ENCODE assay signal across 1 cellular context in the genomic region with DNA sequence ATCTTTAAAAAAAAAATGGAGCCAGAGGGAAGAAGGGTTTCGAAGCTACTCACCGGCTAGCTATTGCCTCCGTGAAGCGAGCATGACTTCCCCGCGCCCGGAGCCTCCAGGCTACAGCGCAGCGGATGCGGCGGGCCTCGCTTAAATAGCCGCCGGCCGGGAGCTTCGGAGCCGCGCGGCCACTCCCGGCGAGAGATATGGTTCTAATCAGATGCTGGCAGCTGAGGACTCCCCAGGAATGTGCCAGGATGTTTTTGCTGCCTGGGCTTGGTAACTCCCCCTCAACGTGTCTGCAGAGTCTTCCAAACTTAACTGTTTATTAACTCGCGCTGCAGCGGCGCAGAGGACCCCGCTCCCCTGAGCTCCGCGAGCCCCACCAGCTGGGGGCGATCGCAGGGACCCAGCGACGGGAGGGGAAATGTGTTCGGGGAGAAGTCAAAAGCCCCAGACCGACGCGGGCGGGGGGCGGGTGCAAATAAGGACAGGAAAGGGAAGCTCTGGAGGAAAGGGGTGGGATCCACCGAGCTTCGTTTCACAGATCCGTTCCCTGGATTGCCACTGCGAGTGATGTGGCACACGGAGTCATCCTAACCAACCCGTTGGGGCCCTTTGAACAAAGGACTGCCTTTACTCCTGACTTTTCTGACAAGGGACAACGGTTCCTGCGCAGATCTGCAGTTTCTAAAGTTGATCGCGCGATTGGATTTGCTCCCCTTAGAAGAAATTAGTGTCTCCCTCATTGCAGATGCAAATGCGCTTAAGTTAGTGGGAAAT.
TF ChIP-seq lines count a peak whose summit lies in the region.

A gene (minus strand): TSS at position 230 of the 774 bp plus-strand sequence. CDS start 30,660 bp downstream, outside the sequence.

TF ChIP-seq in HepG2, 621 proteins besides CTCF, POLR2A, EP300 and RAD21 (continued from another document and continues in another):
- TF ChIP-seq, protein P1, sequence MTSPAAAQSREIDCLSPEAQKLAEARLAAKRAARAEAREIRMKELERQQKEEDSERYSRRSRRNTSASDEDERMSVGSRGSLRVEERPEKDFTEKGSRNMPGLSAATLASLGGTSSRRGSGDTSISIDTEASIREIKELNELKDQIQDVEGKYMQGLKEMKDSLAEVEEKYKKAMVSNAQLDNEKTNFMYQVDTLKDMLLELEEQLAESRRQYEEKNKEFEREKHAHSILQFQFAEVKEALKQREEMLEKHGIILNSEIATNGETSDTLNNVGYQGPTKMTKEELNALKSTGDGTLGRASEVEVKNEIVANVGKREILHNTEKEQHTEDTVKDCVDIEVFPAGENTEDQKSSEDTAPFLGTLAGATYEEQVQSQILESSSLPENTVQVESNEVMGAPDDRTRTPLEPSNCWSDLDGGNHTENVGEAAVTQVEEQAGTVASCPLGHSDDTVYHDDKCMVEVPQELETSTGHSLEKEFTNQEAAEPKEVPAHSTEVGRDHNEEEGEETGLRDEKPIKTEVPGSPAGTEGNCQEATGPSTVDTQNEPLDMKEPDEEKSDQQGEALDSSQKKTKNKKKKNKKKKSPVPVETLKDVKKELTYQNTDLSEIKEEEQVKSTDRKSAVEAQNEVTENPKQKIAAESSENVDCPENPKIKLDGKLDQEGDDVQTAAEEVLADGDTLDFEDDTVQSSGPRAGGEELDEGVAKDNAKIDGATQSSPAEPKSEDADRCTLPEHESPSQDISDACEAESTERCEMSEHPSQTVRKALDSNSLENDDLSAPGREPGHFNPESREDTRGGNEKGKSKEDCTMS (CRISPR knock-in tag; conservative IDR thresholded peaks at IDR 0.05) = no peak
- 0 out of 2 replicates have a peak, but pooled peaks have one; percentile 71 for TF ChIP-seq RFXANK (CRISPR knock-in tag; IDR thresholded peaks at IDR 0.05)
- TF ChIP-seq RBAK (CRISPR knock-in tag; IDR thresholded peaks at IDR 0.05) = no peak
- TF ChIP-seq ELF1 (CRISPR knock-in tag; IDR thresholded peaks at IDR 0.05) = peak; percentile 30; the same call in 1 of the 2 replicates
- TF ChIP-seq, protein P2, sequence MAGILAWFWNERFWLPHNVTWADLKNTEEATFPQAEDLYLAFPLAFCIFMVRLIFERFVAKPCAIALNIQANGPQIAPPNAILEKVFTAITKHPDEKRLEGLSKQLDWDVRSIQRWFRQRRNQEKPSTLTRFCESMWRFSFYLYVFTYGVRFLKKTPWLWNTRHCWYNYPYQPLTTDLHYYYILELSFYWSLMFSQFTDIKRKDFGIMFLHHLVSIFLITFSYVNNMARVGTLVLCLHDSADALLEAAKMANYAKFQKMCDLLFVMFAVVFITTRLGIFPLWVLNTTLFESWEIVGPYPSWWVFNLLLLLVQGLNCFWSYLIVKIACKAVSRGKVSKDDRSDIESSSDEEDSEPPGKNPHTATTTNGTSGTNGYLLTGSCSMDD (CRISPR knock-in tag; IDR thresholded peaks at IDR 0.05) = no peak
- TF ChIP-seq, protein P3, sequence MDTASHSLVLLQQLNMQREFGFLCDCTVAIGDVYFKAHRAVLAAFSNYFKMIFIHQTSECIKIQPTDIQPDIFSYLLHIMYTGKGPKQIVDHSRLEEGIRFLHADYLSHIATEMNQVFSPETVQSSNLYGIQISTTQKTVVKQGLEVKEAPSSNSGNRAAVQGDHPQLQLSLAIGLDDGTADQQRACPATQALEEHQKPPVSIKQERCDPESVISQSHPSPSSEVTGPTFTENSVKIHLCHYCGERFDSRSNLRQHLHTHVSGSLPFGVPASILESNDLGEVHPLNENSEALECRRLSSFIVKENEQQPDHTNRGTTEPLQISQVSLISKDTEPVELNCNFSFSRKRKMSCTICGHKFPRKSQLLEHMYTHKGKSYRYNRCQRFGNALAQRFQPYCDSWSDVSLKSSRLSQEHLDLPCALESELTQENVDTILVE (CRISPR knock-in tag; IDR thresholded peaks at IDR 0.05) = no peak
- no peak for TF ChIP-seq SYNCRIP (IDR thresholded peaks at IDR 0.05; ENCODE audit: insufficient read depth, low read depth, low read length)
- TF ChIP-seq, protein P4, sequence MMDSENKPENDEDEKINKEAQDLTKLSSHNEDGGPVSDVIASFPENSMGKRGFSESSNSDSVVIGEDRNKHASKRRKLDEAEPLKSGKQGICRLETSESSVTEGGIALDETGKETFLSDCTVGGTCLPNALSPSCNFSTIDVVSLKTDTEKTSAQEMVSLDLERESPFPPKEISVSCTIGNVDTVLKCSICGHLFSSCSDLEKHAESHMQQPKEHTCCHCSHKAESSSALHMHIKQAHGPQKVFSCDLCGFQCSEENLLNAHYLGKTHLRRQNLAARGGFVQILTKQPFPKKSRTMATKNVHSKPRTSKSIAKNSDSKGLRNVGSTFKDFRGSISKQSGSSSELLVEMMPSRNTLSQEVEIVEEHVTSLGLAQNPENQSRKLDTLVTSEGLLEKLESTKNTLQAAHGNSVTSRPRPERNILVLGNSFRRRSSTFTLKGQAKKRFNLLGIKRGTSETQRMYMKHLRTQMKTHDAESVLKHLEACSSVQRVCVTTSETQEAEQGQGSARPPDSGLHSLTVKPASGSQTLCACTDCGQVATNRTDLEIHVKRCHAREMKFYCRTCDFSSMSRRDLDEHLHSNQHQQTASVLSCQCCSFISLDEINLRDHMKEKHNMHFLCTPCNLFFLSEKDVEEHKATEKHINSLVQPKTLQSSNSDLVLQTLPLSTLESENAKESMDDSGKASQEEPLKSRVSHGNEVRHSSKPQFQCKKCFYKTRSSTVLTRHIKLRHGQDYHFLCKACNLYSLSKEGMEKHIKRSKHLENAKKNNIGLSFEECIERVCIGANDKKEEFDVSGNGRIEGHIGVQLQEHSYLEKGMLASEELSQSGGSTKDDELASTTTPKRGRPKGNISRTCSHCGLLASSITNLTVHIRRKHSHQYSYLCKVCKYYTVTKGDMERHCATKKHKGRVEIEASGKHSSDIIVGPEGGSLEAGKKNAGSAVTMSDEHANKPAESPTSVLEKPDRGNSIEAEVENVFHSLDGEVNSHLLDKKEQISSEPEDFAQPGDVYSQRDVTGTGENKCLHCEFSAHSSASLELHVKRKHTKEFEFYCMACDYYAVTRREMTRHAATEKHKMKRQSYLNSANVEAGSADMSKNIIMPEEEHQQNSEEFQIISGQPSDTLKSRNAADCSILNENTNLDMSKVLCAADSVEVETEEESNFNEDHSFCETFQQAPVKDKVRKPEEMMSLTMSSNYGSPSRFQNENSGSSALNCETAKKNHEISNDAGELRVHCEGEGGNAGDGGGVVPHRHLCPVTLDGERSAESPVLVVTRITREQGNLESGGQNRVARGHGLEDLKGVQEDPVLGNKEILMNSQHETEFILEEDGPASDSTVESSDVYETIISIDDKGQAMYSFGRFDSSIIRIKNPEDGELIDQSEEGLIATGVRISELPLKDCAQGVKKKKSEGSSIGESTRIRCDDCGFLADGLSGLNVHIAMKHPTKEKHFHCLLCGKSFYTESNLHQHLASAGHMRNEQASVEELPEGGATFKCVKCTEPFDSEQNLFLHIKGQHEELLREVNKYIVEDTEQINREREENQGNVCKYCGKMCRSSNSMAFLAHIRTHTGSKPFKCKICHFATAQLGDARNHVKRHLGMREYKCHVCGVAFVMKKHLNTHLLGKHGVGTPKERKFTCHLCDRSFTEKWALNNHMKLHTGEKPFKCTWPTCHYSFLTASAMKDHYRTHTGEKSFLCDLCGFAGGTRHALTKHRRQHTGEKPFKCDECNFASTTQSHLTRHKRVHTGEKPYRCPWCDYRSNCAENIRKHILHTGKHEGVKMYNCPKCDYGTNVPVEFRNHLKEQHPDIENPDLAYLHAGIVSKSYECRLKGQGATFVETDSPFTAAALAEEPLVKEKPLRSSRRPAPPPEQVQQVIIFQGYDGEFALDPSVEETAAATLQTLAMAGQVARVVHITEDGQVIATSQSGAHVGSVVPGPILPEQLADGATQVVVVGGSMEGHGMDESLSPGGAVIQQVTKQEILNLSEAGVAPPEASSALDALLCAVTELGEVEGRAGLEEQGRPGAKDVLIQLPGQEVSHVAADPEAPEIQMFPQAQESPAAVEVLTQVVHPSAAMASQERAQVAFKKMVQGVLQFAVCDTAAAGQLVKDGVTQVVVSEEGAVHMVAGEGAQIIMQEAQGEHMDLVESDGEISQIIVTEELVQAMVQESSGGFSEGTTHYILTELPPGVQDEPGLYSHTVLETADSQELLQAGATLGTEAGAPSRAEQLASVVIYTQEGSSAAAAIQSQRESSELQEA (CRISPR knock-in tag; IDR thresholded peaks at IDR 0.05; ENCODE audit: not compliant biosample characterization) = no peak
- TF ChIP-seq, protein P5, sequence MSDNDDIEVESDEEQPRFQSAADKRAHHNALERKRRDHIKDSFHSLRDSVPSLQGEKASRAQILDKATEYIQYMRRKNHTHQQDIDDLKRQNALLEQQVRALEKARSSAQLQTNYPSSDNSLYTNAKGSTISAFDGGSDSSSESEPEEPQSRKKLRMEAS (IDR thresholded peaks at IDR 0.05) = peak; percentile 73
- TF ChIP-seq KAT2B (IDR thresholded peaks at IDR 0.05; ENCODE audit: borderline replicate concordance, low read depth, low read length) = no peak
- TF ChIP-seq CREB1 (IDR thresholded peaks at IDR 0.05) = no peak
- TF ChIP-seq CREB1 (CRISPR knock-in tag; IDR thresholded peaks at IDR 0.05) = no peak
- no peak for TF ChIP-seq ZFP1 (CRISPR knock-in tag; IDR thresholded peaks at IDR 0.05)
- TF ChIP-seq NR2F6 (IDR thresholded peaks at IDR 0.05) = no peak
- TF ChIP-seq NR2F6 (CRISPR knock-in tag; IDR thresholded peaks at IDR 0.05) = no peak
- peak; percentile 73 for TF ChIP-seq ASH2L (IDR thresholded peaks at IDR 0.05; ENCODE audit: insufficient read length, low read depth, low read length)
- no peak for TF ChIP-seq ZMAT3 (CRISPR knock-in tag; conservative IDR thresholded peaks at IDR 0.05)
- no peak; the same call in 1 of the 2 replicates for TF ChIP-seq FOXO1 (CRISPR knock-in tag; IDR thresholded peaks at IDR 0.05)
- TF ChIP-seq, protein P6, sequence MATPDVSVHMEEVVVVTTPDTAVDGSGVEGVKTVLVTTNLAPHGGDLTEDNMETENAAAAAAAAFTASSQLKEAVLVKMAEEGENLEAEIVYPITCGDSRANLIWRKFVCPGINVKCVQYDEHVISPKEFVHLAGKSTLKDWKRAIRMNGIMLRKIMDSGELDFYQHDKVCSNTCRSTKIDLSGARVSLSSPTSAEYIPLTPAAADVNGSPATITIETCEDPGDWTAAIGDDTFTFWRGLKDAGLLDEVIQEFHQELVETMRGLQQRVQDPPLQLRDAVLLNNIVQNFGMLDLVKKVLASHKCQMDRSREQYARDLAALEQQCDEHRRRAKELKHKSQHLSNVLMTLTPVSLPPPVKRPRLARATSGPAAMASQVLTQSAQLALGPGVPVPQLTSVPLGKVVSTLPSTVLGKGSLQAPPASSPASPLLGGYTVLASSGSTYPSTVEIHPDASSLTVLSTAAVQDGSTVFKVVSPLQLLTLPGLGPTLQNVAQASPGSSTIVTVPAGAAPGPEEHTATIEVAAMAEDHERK (CRISPR knock-in tag; IDR thresholded peaks at IDR 0.05; ENCODE audit: low read depth) = no peak
- peak; percentile 67; the same call in 1 of the 2 replicates for TF ChIP-seq FOXJ3 (CRISPR knock-in tag; IDR thresholded peaks at IDR 0.05; ENCODE audit: borderline replicate concordance)
- TF ChIP-seq, protein P7, sequence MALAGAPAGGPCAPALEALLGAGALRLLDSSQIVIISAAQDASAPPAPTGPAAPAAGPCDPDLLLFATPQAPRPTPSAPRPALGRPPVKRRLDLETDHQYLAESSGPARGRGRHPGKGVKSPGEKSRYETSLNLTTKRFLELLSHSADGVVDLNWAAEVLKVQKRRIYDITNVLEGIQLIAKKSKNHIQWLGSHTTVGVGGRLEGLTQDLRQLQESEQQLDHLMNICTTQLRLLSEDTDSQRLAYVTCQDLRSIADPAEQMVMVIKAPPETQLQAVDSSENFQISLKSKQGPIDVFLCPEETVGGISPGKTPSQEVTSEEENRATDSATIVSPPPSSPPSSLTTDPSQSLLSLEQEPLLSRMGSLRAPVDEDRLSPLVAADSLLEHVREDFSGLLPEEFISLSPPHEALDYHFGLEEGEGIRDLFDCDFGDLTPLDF (CRISPR knock-in tag; IDR thresholded peaks at IDR 0.05) = no peak
- TF ChIP-seq ZBTB20 (CRISPR knock-in tag; IDR thresholded peaks at IDR 0.05; ENCODE audit: borderline replicate concordance, low read depth) = 0 out of 2 replicates have a peak, but pooled peaks have one; percentile 27
- no peak for TF ChIP-seq ZFP41 (CRISPR knock-in tag; IDR thresholded peaks at IDR 0.05; ENCODE audit: borderline replicate concordance)
- TF ChIP-seq, protein P8, sequence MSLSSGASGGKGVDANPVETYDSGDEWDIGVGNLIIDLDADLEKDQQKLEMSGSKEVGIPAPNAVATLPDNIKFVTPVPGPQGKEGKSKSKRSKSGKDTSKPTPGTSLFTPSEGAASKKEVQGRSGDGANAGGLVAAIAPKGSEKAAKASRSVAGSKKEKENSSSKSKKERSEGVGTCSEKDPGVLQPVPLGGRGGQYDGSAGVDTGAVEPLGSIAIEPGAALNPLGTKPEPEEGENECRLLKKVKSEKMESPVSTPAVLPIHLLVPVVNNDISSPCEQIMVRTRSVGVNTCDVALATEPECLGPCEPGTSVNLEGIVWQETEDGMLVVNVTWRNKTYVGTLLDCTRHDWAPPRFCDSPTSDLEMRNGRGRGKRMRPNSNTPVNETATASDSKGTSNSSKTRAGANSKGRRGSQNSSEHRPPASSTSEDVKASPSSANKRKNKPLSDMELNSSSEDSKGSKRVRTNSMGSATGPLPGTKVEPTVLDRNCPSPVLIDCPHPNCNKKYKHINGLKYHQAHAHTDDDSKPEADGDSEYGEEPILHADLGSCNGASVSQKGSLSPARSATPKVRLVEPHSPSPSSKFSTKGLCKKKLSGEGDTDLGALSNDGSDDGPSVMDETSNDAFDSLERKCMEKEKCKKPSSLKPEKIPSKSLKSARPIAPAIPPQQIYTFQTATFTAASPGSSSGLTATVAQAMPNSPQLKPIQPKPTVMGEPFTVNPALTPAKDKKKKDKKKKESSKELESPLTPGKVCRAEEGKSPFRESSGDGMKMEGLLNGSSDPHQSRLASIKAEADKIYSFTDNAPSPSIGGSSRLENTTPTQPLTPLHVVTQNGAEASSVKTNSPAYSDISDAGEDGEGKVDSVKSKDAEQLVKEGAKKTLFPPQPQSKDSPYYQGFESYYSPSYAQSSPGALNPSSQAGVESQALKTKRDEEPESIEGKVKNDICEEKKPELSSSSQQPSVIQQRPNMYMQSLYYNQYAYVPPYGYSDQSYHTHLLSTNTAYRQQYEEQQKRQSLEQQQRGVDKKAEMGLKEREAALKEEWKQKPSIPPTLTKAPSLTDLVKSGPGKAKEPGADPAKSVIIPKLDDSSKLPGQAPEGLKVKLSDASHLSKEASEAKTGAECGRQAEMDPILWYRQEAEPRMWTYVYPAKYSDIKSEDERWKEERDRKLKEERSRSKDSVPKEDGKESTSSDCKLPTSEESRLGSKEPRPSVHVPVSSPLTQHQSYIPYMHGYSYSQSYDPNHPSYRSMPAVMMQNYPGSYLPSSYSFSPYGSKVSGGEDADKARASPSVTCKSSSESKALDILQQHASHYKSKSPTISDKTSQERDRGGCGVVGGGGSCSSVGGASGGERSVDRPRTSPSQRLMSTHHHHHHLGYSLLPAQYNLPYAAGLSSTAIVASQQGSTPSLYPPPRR (CRISPR knock-in tag; IDR thresholded peaks at IDR 0.05; ENCODE audit: borderline replicate concordance) = no peak
- TF ChIP-seq ARNT2 (CRISPR knock-in tag; IDR thresholded peaks at IDR 0.05; ENCODE audit: low read depth) = no peak
- TF ChIP-seq ZNF605 (CRISPR knock-in tag; IDR thresholded peaks at IDR 0.05) = no peak
- TF ChIP-seq SNAI1 (CRISPR knock-in tag; IDR thresholded peaks at IDR 0.05; ENCODE audit: borderline replicate concordance) = no peak
- no peak for TF ChIP-seq GZF1 (CRISPR knock-in tag; IDR thresholded peaks at IDR 0.05)
